Comparison of ENCODE assay signal across 10 cellular contexts in the genomic region with DNA sequence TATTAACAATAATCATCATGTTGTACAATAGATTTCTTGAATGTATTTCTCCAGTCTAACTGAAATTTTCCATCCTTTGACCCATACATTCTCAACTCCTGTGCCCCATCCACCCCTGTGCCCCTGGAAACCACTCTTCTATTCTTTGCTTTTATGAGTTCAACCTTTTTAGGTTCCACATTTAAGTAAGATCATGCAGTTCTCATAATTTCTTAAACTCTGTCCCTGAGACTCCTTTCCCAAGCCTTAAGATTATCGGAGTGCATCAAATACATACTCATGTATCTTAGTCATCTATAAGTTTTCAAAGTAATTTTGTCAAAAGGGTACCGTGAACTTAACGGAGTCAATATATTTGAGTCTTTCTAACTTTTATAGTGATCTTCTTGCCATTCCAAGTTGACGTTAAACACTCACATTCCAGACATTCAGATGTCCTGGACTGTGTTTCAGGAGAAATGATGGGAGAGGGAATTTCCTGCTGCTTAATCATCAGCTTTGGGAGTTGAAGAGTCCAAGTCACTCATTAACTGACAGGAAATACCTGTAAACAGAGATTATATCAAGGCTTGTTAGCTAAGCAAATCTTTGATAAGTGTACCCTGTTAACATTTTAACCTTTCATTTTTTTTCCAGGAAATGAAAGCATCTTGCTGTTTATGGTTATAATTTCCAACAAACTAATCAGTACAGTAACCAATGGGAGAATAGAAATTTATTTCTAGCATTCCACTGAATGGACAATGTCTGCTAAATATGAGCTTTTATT.
DNase-seq lines count a peak whose midpoint lies in the region; TF ChIP-seq lines count a peak whose summit lies in the region.
"Had no signal": no experiment of that assay in that cellular context is flagged by ENCODE, and none has a peak within 500 bp of the region (broad histone marks: within the 10 kb centered on the region; RNA-seq: fewer than 3 reads in every experiment).

No MANE protein-coding gene starts in this region.

- peak overlapping the region; percentile 75 for H3K4me2 ChIP-seq in GM23248 (ENCODE audit: unreplicated experiment)

- H3K27ac ChIP-seq in GM23248 (peak overlapping the region; percentile 38), SJCRH30 (peak overlapping the region; percentile 21; the same call in 1 of the 2 replicates), tibial nerve (peak overlapping the region in 1 of 4 donors; percentile 14)

- intact Hi-C loops in lower leg skin (cut with DNase I; ENCODE audit: low total_unique reads), result no loop called here

- H3K36me3 ChIP-seq in GM23248 (ENCODE audit: low read depth) (no peaks in the 10 kb centered on the region), SJCRH30 (no peaks in the 10 kb centered on the region), tibial nerve (no peaks in the 10 kb centered on the region)

- 15 to 18% methylated on average over 4 of the region's 4 CpGs for WGBS in GM23248 (ENCODE audit: low coverage in 1 of 2, low lambda C conversion rate in 2 of 2, missing lambda C conversion rate in 2 of 2), 2 experiments
- WGBS in lower leg skin, 2 donors, result 30 to 37% methylated on average over 4 of the region's 4 CpGs
- WGBS in tibial nerve, 2 donors, result 29 to 36% methylated on average over 4 of the region's 4 CpGs

- no peaks in the 10 kb centered on the region for H4K20me1 ChIP-seq in GM23248 (ENCODE audit: insufficient read depth)

- peak overlapping the region; percentile 42 for H2AFZ ChIP-seq in GM23248

- TF ChIP-seq CTCF in lower leg skin (IDR thresholded peaks at IDR 0.05) (no peak), tibial nerve (IDR thresholded peaks at IDR 0.05) (no peak)

- no peaks in the 10 kb centered on the region for H3K9me3 ChIP-seq in GM23248 (ENCODE audit: low read depth)
- no peaks in the 10 kb centered on the region for H3K9me3 ChIP-seq in SJCRH30 (replicated peaks)
- H3K9me3 ChIP-seq in tibial nerve, result no peaks in the 10 kb centered on the region

- peaks cover 38% of the 10 kb centered on the region for H3K4me1 ChIP-seq in GM23248 (ENCODE audit: insufficient read depth)
- peaks cover 28% of the 10 kb centered on the region for H3K4me1 ChIP-seq in SJCRH30
- peaks cover 0 to 51% (median 14%) of the 10 kb centered on the region in 4 donors for H3K4me1 ChIP-seq in tibial nerve

- in situ Hi-C loops in GM23248 (cut with MboI), result loop anchor here (25.0 kb wide), 1 partner anchor 213 kb away; no protein-coding TSS in a partner anchor

- H3K9me2 ChIP-seq in GM23248 (ENCODE audit: insufficient read depth), result no peaks in the 10 kb centered on the region

- TF ChIP-seq POLR2A in lower leg skin (IDR thresholded peaks at IDR 0.05), result no peak
- no peak for TF ChIP-seq POLR2A in tibial nerve (IDR thresholded peaks at IDR 0.05)

- no peaks in the 10 kb centered on the region for H3K27me3 ChIP-seq in GM23248 (replicated peaks; ENCODE audit: insufficient read depth)
- H3K27me3 ChIP-seq in SJCRH30, result no peaks in the 10 kb centered on the region
- no peaks in the 10 kb centered on the region for H3K27me3 ChIP-seq in tibial nerve

- H3F3A ChIP-seq in GM23248 (ENCODE audit: insufficient read depth), result peaks cover 21% of the 10 kb centered on the region

- H3K9ac ChIP-seq in GM23248, result no peak overlapping the region

- H3K4me3 ChIP-seq in GM23248 (peak overlapping the region; percentile 47), SJCRH30 (no peak overlapping the region), lower leg skin (ENCODE audit: low read depth, poor library complexity, severe bottlenecking) (no peak overlapping the region), tibial nerve (no peak overlapping the region)

- DNase-seq in GM23248 (peak; percentile 46), SJCRH30 (no peak), glomerular endothelial cell (ENCODE audit: extremely low read depth, low read depth, low spot score) (peak; percentile 98), renal cortical epithelial cell (ENCODE audit: low read depth) (peak; percentile 99), lower leg skin (ENCODE audit: low spot score in 2 of 2) (no peak), CD1c-positive myeloid dendritic cell (ENCODE audit: extremely low spot score) (no peak), tibial nerve (ENCODE audit: low spot score in 2 of 2) (no peak)
- DNase-seq in stimulated activated CD8-positive, alpha-beta memory T cell treated with anti-CD3 and anti-CD28 coated beads, Interleukin-4, amount 100 ng/mL, for 48 hours, result no peak
- DNase-seq: activated CD8-positive, alpha-beta memory T cell treated with anti-CD3 and anti-CD28 coated beads, Interleukin-2, amount 50 U/mL, for 4 hours; KG1 had no signal

- TF ChIP-seq EP300 in tibial nerve (IDR thresholded peaks at IDR 0.05), result peak in 1 of 2 donors; percentile 48

- no peaks in the 10 kb centered on the region for H3K79me2 ChIP-seq in GM23248 (ENCODE audit: insufficient read depth)

Comparison
In these comparisons a context has a peak if more than half of its experiments do, and no peak if none do; other contexts are left out.
1. DNase-seq: peak in GM23248 (single experiment), glomerular endothelial cell (single experiment) and renal cortical epithelial cell (single experiment); none in SJCRH30 (0 of 2), lower leg skin (0 of 2), stimulated activated CD8-positive, alpha-beta memory T cell treated with anti-CD3 and anti-CD28 coated beads, Interleukin-4, amount 100 ng/mL, for 48 hours (single experiment), CD1c-positive myeloid dendritic cell (single experiment) and tibial nerve (0 of 2).